ENCODE assay signal across 1 cellular context in genomic region chr1:15145327-15145726, GRCh38.
TF ChIP-seq lines count a peak whose summit lies in the region.

No MANE protein-coding gene starts in this region.

TF ChIP-seq in HepG2, 621 proteins besides CTCF, POLR2A, EP300 and RAD21 (continued from another document and continues in another):
- TF ChIP-seq ZHX2 (IDR thresholded peaks at IDR 0.05; ENCODE audit: low read depth) (no peak), ZHX2 (CRISPR knock-in tag; IDR thresholded peaks at IDR 0.05; ENCODE audit: borderline replicate concordance) (no peak), IKZF5 (CRISPR knock-in tag; IDR thresholded peaks at IDR 0.05) (peak; percentile 60; the same call in 1 of the 2 replicates), ZNF703 (CRISPR knock-in tag; IDR thresholded peaks at IDR 0.05; ENCODE audit: borderline replicate concordance) (peak; percentile 35; the same call in 1 of the 2 replicates), SIX1 (CRISPR knock-in tag; IDR thresholded peaks at IDR 0.05; ENCODE audit: borderline replicate concordance) (no peak; the same call in 1 of the 2 replicates), DMAP1 (CRISPR knock-in tag; IDR thresholded peaks at IDR 0.05) (no peak), YEATS4 (CRISPR knock-in tag; IDR thresholded peaks at IDR 0.05; ENCODE audit: borderline replicate concordance) (no peak), ZNF772 (CRISPR knock-in tag; IDR thresholded peaks at IDR 0.05) (no peak), UBTF (CRISPR knock-in tag; IDR thresholded peaks at IDR 0.05) (no peak), SMAD3 (CRISPR knock-in tag; IDR thresholded peaks at IDR 0.05) (no peak), ZBTB37 (CRISPR knock-in tag; IDR thresholded peaks at IDR 0.05) (peak; percentile 87; the same call in 1 of the 2 replicates), ZNF724P (CRISPR knock-in tag; IDR thresholded peaks at IDR 0.05; ENCODE audit: borderline replicate concordance) (no peak), PITX1 (CRISPR knock-in tag; IDR thresholded peaks at IDR 0.05) (peak; percentile 92), PRPF4 (IDR thresholded peaks at IDR 0.05; ENCODE audit: low read depth, low read length, poor library complexity, severe bottlenecking) (no peak), ZFP41 (CRISPR knock-in tag; IDR thresholded peaks at IDR 0.05; ENCODE audit: borderline replicate concordance) (no peak), RFX3 (CRISPR knock-in tag; IDR thresholded peaks at IDR 0.05) (no peak; the same call in 1 of the 2 replicates), HNRNPK (IDR thresholded peaks at IDR 0.05; ENCODE audit: low read depth, low read length, poor library complexity, severe bottlenecking) (no peak), BHLHE40 (IDR thresholded peaks at IDR 0.05; ENCODE audit: low read length) (no peak)
- TF ChIP-seq, protein P1, sequence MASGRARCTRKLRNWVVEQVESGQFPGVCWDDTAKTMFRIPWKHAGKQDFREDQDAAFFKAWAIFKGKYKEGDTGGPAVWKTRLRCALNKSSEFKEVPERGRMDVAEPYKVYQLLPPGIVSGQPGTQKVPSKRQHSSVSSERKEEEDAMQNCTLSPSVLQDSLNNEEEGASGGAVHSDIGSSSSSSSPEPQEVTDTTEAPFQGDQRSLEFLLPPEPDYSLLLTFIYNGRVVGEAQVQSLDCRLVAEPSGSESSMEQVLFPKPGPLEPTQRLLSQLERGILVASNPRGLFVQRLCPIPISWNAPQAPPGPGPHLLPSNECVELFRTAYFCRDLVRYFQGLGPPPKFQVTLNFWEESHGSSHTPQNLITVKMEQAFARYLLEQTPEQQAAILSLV (CRISPR knock-in tag; IDR thresholded peaks at IDR 0.05; ENCODE audit: borderline replicate concordance), result no peak
- TF ChIP-seq, protein P2, sequence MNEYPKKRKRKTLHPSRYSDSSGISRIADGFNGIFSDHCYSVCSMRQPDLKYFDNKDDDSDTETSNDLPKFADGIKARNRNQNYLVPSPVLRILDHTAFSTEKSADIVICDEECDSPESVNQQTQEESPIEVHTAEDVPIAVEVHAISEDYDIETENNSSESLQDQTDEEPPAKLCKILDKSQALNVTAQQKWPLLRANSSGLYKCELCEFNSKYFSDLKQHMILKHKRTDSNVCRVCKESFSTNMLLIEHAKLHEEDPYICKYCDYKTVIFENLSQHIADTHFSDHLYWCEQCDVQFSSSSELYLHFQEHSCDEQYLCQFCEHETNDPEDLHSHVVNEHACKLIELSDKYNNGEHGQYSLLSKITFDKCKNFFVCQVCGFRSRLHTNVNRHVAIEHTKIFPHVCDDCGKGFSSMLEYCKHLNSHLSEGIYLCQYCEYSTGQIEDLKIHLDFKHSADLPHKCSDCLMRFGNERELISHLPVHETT (CRISPR knock-in tag; conservative IDR thresholded peaks at IDR 0.05), result no peak
- TF ChIP-seq, protein P3, sequence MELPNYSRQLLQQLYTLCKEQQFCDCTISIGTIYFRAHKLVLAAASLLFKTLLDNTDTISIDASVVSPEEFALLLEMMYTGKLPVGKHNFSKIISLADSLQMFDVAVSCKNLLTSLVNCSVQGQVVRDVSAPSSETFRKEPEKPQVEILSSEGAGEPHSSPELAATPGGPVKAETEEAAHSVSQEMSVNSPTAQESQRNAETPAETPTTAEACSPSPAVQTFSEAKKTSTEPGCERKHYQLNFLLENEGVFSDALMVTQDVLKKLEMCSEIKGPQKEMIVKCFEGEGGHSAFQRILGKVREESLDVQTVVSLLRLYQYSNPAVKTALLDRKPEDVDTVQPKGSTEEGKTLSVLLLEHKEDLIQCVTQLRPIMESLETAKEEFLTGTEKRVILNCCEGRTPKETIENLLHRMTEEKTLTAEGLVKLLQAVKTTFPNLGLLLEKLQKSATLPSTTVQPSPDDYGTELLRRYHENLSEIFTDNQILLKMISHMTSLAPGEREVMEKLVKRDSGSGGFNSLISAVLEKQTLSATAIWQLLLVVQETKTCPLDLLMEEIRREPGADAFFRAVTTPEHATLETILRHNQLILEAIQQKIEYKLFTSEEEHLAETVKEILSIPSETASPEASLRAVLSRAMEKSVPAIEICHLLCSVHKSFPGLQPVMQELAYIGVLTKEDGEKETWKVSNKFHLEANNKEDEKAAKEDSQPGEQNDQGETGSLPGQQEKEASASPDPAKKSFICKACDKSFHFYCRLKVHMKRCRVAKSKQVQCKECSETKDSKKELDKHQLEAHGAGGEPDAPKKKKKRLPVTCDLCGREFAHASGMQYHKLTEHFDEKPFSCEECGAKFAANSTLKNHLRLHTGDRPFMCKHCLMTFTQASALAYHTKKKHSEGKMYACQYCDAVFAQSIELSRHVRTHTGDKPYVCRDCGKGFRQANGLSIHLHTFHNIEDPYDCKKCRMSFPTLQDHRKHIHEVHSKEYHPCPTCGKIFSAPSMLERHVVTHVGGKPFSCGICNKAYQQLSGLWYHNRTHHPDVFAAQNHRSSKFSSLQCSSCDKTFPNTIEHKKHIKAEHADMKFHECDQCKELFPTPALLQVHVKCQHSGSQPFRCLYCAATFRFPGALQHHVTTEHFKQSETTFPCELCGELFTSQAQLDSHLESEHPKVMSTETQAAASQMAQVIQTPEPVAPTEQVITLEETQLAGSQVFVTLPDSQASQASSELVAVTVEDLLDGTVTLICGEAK (IDR thresholded peaks at IDR 0.05), result no peak
- TF ChIP-seq, protein P3 (CRISPR knock-in tag; IDR thresholded peaks at IDR 0.05), result no peak
